ENCODE assay signal across 9 cellular contexts in the genomic region with DNA sequence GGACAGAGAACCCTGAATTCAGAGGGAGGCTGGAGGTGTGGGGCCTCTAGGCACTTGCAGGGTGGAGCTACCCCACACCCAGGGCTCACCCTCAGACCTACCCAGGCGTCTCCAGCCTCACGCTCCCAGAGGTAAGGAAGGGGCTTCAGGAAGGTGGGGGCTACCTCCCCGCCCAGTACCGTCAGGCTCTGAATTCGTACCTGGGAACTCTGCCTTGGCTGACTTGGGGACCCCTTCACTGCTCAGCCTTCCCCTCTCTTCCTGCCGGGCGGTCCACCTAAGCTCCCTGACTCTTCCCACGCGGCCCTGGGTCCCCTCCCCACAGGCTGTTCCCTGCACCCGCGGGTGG. TPM values are rescaled to one million over a fixed set of nuclear protein-coding genes. Genes with fewer than 3 reads are reported as not detected.
DNase-seq lines count a peak whose midpoint lies in the region; ATAC-seq, FAIRE-seq and TF ChIP-seq lines count a peak whose summit lies in the region.
"Had no signal": no experiment of that assay in that cellular context is flagged by ENCODE, and none has a peak within 500 bp of the region (broad histone marks: within the 10 kb centered on the region; RNA-seq: fewer than 3 reads in every experiment).

No MANE protein-coding gene starts in this region.

- H3K27me3 ChIP-seq in ectodermal cell (ENCODE audit: control insufficient read depth, insufficient read depth, low read length, poor library complexity, severe bottlenecking): peaks cover 32% of the 10 kb centered on the region

- H3K4me1 ChIP-seq in ectodermal cell (ENCODE audit: control insufficient read depth, insufficient read depth, low read length): no peaks in the 10 kb centered on the region

- H3K27ac ChIP-seq in ectodermal cell (ENCODE audit: insufficient read depth, low read depth, low read length, poor library complexity, severe bottlenecking): no peak overlapping the region

- peak overlapping the region; percentile 22 for H3K4me3 ChIP-seq in ectodermal cell (ENCODE audit: insufficient read depth, low read depth, low read length)

- H3K4me3 Mint-ChIP-seq in stimulated activated naive CD8-positive, alpha-beta T cell treated with anti-CD3 and anti-CD28 coated beads, Interleukin-15, Interleukin-2, amounts not matched to agents 100 ng/mL and 50 ng/mL, for 24 hours: peak overlapping the region; percentile 73
- peak overlapping the region in 6 of 8 donors; percentile 84 to 94 (median 89) for H3K4me3 Mint-ChIP-seq in naive B cell

- DNase-seq in stimulated activated naive CD8-positive, alpha-beta T cell treated with anti-CD3 and anti-CD28 coated beads, Interleukin-15, Interleukin-2, amounts not matched to agents 100 U/mL and 50 U/mL, for 24 hours: no peak
- DNase-seq in naive B cell (no peak), NCI-H128 (lab: John Stamatoyannopoulos, UW; ENCODE audit: unreplicated experiment) (no peak), H54 (ENCODE audit: insufficient read length, low spot score) (no peak), GM19238 (ENCODE audit: insufficient read length, low spot score) (no peak)
- no peak for DNase-seq in effector CD4-positive, alpha-beta T cell

- H3K27ac Mint-ChIP-seq in stimulated activated naive CD8-positive, alpha-beta T cell treated with anti-CD3 and anti-CD28 coated beads, Interleukin-15, Interleukin-2, amounts not matched to agents 100 ng/mL and 50 ng/mL, for 24 hours: no peak overlapping the region
- H3K27ac Mint-ChIP-seq in naive B cell: no peak overlapping the region

- peaks cover 8% of the 10 kb centered on the region for H3K4me1 Mint-ChIP-seq in stimulated activated naive CD8-positive, alpha-beta T cell treated with anti-CD3 and anti-CD28 coated beads, Interleukin-15, Interleukin-2, amounts not matched to agents 100 ng/mL and 50 ng/mL, for 24 hours (ENCODE audit: low read depth)
- H3K4me1 Mint-ChIP-seq in naive B cell: peaks cover 8 to 17% (median 11%) of the 10 kb centered on the region in 3 donors

- peaks cover 57% of the 10 kb centered on the region for H3K27me3 Mint-ChIP-seq in stimulated activated naive CD8-positive, alpha-beta T cell treated with anti-CD3 and anti-CD28 coated beads, Interleukin-15, Interleukin-2, amounts not matched to agents 100 ng/mL and 50 ng/mL, for 24 hours
- peaks cover 53 to 69% (median 69%) of the 10 kb centered on the region in 3 donors for H3K27me3 Mint-ChIP-seq in naive B cell

- no peak for TF ChIP-seq POLR2A in H54 (IDR thresholded peaks at IDR 0.05; ENCODE audit: low read depth, low read length)

- 48% methylated on average over 11 of the region's 11 CpGs for whole genome bisulfite sequencing in ectodermal cell, 2 experiments

- H3K9me3 Mint-ChIP-seq in stimulated activated naive CD8-positive, alpha-beta T cell treated with anti-CD3 and anti-CD28 coated beads, Interleukin-15, Interleukin-2, amounts not matched to agents 100 ng/mL and 50 ng/mL, for 24 hours: no peaks in the 10 kb centered on the region
- peaks cover 0 to 6% (median 2%) of the 10 kb centered on the region in 7 donors for H3K9me3 Mint-ChIP-seq in naive B cell

- H3K9me3 ChIP-seq in ectodermal cell (ENCODE audit: control insufficient read depth, low read length): no peaks in the 10 kb centered on the region

- ATAC-seq in stimulated activated naive CD8-positive, alpha-beta T cell treated with anti-CD3 and anti-CD28 coated beads, Interleukin-15, Interleukin-2, amounts not matched to agents 100 U/mL and 50 U/mL, for 24 hours: no peak
- ATAC-seq in naive B cell (ENCODE audit: low read depth in 2 of 2): no peak

- no peaks in the 10 kb centered on the region for H3K36me3 ChIP-seq in ectodermal cell (ENCODE audit: control insufficient read depth, insufficient read depth, low read length)

- FAIRE-seq in H54 (lab: Jason Lieb, UNC): no peak
- FAIRE-seq: TTC549 had no signal

- no peaks in the 10 kb centered on the region for H3K36me3 Mint-ChIP-seq in stimulated activated naive CD8-positive, alpha-beta T cell treated with anti-CD3 and anti-CD28 coated beads, Interleukin-15, Interleukin-2, amounts not matched to agents 100 ng/mL and 50 ng/mL, for 24 hours (ENCODE audit: low read depth)
- H3K36me3 Mint-ChIP-seq in naive B cell: peaks cover 6 to 8% of the 10 kb centered on the region in 2 donors

RNA-seq across cellular contexts. Expression of gene PARP4, which starts 28.5 kb away (rescaled TPM):
- polyA plus RNA-seq in ectodermal cell (2013, experiment 1 of 4): 39.9 TPM
- polyA plus RNA-seq in ectodermal cell (2013, experiment 2 of 4): 43.4 TPM
- 35.6 TPM for polyA plus RNA-seq in ectodermal cell (2013, experiment 3 of 4)
- 40.4 TPM for polyA plus RNA-seq in ectodermal cell (2013, experiment 4 of 4)
- polyA plus RNA-seq in naive B cell (ENCODE audit: low read depth in 6 of 6): 10 to 100 TPM; 20.6 to 35.0 (median 28.6) TPM
